26 cellular contexts compared by ENCODE assay signal in genomic region chr2:124163825-124164224, GRCh38.
"Had no signal": no experiment of that assay in that cellular context is flagged by ENCODE, and none has a peak within 500 bp of the region (broad histone marks: within the 10 kb centered on the region; RNA-seq: fewer than 3 reads in every experiment).

No MANE protein-coding gene starts in this region.

- DNase-seq: dorsolateral prefrontal cortex; effector CD4-positive, alpha-beta T cell; foreskin keratinocyte; heart left ventricle; kidney; mesenchymal stem cell; mucosa of descending colon; naive B cell; pancreas; sigmoid colon; spleen; stimulated activated CD4-positive, alpha-beta T cell treated with anti-CD3 and anti-CD28 coated beads, Interleukin-4, amount 100 ng/mL, for 4 hours; stimulated activated naive CD8-positive, alpha-beta T cell treated with anti-CD3 and anti-CD28 coated beads, Interleukin-15, Interleukin-2, amounts not matched to agents 100 U/mL and 50 U/mL, for 24 hours; substantia nigra; testis; tibial artery had no signal

- FAIRE-seq: colon, kidney, pancreas had no signal

- ATAC-seq: esophagus mucosa; foreskin keratinocyte; gastroesophageal sphincter; heart left ventricle; left lobe of liver; mucosa of descending colon; natural killer cell treated with Interleukin-12 subunit alpha and Interleukin-12 subunit beta and Interleukin-15 and Interleukin-18, amount 100 ng/mL, for 72 hours; pancreas; stimulated activated memory B cell treated with anti-CD40 and anti-IgM and Interleukin-4, amounts not matched to agents 10 μg/mL and 1 μg/mL and 100 μg/mL, for 72 hours; stimulated activated naive CD8-positive, alpha-beta T cell treated with anti-CD3 and anti-CD28 coated beads, Interleukin-15, Interleukin-2, amounts not matched to agents 100 U/mL and 50 U/mL, for 24 hours had no signal

- H3K4me3 ChIP-seq: dorsolateral prefrontal cortex, gastroesophageal sphincter, heart left ventricle, hepatocyte, lung, mucosa of descending colon, pancreas, right atrium auricular region, sigmoid colon, skin epidermis, spleen, testis, tibial artery had no signal
